17 cellular contexts compared by ENCODE assay signal in the genomic region with DNA sequence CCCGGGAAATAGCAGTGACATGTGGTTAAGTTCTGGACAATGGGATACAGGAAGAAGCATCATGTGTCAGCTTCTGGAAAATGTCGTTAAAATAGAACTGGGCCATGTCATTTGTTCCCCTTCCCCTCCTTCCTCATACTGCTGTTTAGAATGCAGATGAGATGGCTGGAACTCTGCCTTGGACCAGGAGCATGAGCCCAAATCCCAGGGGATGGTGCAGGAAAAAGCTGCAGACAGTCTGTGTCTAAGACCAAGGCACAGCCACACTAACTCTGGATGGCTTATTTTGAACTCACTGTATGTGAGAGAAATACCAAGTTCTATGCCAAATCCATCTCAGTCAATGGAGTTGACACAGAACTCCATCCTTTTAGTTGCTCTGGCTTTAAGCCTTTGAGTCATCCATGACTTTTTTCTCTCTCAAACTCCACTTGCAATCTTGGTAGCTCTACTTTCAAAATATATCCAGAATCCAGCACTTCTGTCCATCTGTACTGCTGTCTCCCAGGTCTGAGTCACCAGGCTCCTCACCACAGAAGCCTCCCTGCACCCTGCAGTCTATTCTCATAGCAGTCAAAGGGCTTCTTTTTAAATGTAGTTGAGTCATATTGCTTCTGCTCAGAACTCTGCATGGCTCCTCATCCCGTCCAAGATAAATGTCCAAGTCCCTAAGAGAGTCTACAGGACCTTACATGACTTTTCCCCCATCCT.
DNase-seq lines count a peak whose midpoint lies in the region; ATAC-seq and TF ChIP-seq lines count a peak whose summit lies in the region.
"Had no signal": no experiment of that assay in that cellular context is flagged by ENCODE, and none has a peak within 500 bp of the region (broad histone marks: within the 10 kb centered on the region; RNA-seq: fewer than 3 reads in every experiment).

No MANE protein-coding gene starts in this region.

- H3K4me3 ChIP-seq in BE2C (ENCODE audit: low read depth, low read length) (no peak overlapping the region), brain microvascular endothelial cell (ENCODE audit: low read depth, low read length) (no peak overlapping the region), gastrocnemius medialis (no peak overlapping the region), lower lobe of right lung (no peak overlapping the region)

- no peak for TF ChIP-seq POLR2A in gastrocnemius medialis (IDR thresholded peaks at IDR 0.05)
- TF ChIP-seq POLR2A in GM18505 (IDR thresholded peaks at IDR 0.05; ENCODE audit: borderline replicate concordance, extremely low read depth, insufficient read depth, insufficient read length): no peak

- TF ChIP-seq CTCF in BE2C (IDR thresholded peaks at IDR 0.05; ENCODE audit: low read depth, low read length) (no peak), brain microvascular endothelial cell (IDR thresholded peaks at IDR 0.05; ENCODE audit: low read depth, low read length, missing control alignments) (no peak), gastrocnemius medialis (IDR thresholded peaks at IDR 0.05 in 4 of 5, conservative IDR thresholded peaks at IDR 0.05 in 1 of 5) (no peak), lower lobe of right lung (IDR thresholded peaks at IDR 0.05) (no peak)

- DNase-seq in BE2C (peak; percentile 79), HT1080 (ENCODE audit: low read depth) (peak; percentile 97), brain microvascular endothelial cell (peak; percentile 60), non-pigmented ciliary epithelial cell (ENCODE audit: low read depth) (peak; percentile 42), gastrocnemius medialis (no peak), lower lobe of right lung (no peak), NCI-H1930 (lab: John Stamatoyannopoulos, UW) (no peak)
- DNase-seq: activated gamma-delta T cell; aorta; CD4-positive, alpha-beta memory T cell; GDM1; NCI-H187; NCI-H524 treated with DMSO at 0.1 percent for 48 hours; nucleus accumbens; OCI-M1; stimulated activated naive CD4-positive, alpha-beta T cell had no signal

- H3K27me3 ChIP-seq in BE2C (no peaks in the 10 kb centered on the region), brain microvascular endothelial cell (replicated peaks) (no peaks in the 10 kb centered on the region), gastrocnemius medialis (peaks cover 0 to 3% (median 0%) of the 10 kb centered on the region in 3 donors), lower lobe of right lung (ENCODE audit: low read depth) (no peaks in the 10 kb centered on the region)

- H3K36me3 ChIP-seq in BE2C: no peaks in the 10 kb centered on the region
- H3K36me3 ChIP-seq in brain microvascular endothelial cell (replicated peaks): no peaks in the 10 kb centered on the region
- no peaks in the 10 kb centered on the region for H3K36me3 ChIP-seq in gastrocnemius medialis
- no peaks in the 10 kb centered on the region for H3K36me3 ChIP-seq in lower lobe of right lung

- H3K27ac ChIP-seq in brain microvascular endothelial cell: no peak overlapping the region
- H3K27ac ChIP-seq in gastrocnemius medialis: no peak overlapping the region
- H3K27ac ChIP-seq in lower lobe of right lung: no peak overlapping the region

- in situ Hi-C loops in brain microvascular endothelial cell (cut with HindIII; ENCODE audit: low pct_ligation_motif_present, low sequenced_read_pairs) (no loop called here), gastrocnemius medialis (cut with MboI; ENCODE audit: low sequenced_read_pairs in 4 of 4) (no loop called here)

- H3K4me1 ChIP-seq in BE2C (peaks cover 47% of the 10 kb centered on the region), gastrocnemius medialis (no peaks in the 10 kb centered on the region), lower lobe of right lung (no peaks in the 10 kb centered on the region)

- intact Hi-C loops in gastrocnemius medialis (cut with DNase I; ENCODE audit: low total_unique reads) (no loop called here), lower lobe of right lung (cut with DNase I) (no loop called here)

- H3K9me3 ChIP-seq in BE2C: no peaks in the 10 kb centered on the region
- H3K9me3 ChIP-seq in gastrocnemius medialis: no peaks in the 10 kb centered on the region
- no peaks in the 10 kb centered on the region for H3K9me3 ChIP-seq in lower lobe of right lung

- ATAC-seq in gastrocnemius medialis: no peak
- no peak for ATAC-seq in GM18505 (IDR thresholded peaks at IDR 0.05; ENCODE audit: unreplicated experiment)
- ATAC-seq in lower lobe of right lung: no peak

Comparison
In these comparisons a context has a peak if more than half of its experiments do, and no peak if none do; other contexts are left out.
1. DNase-seq: peak in BE2C (single experiment), HT1080 (single experiment), brain microvascular endothelial cell (single experiment) and non-pigmented ciliary epithelial cell (single experiment); none in gastrocnemius medialis (0 of 2), lower lobe of right lung (single experiment) and NCI-H1930 (0 of 2).